12 cellular contexts compared by ENCODE assay signal in the genomic region with DNA sequence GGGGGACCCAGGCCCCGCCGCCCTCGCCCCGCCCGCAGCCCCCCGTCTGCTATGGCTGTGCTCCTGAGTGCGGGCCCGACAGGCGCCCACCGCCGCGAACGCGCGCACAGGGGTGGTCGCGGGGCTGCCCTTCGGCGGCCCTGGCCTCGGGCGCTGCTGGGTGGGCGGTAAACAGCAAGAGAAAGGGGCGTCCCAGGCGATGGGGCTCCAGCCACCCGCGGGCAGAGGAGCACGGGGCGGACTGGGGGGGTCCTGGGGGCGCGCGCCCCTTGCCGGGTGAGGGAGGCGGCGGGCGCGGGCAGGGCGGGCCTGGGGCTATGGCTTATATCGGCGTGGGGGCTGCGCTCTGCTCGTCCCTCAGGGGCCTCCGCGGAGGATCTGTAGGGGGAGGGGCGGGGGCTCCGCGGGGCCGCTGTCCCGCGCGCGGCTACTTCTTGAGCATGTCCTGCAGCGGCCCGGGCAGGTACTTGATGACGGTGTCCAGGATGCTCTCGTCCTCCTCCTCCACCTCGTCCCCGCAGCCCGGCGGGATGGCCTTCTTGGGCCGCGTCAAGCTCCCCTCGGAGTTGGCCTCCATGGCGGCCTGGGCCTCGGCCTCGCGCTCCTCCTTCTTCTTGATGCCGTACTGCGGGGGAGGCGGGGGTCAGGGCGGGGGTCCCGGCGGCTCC. TPM values are rescaled to one million over a fixed set of nuclear protein-coding genes. Genes with fewer than 3 reads are reported as not detected.
DNase-seq lines count a peak whose midpoint lies in the region; ATAC-seq and TF ChIP-seq lines count a peak whose summit lies in the region.
"Had no signal": no experiment of that assay in that cellular context is flagged by ENCODE, and none has a peak within 500 bp of the region (broad histone marks: within the 10 kb centered on the region; RNA-seq: fewer than 3 reads in every experiment).

No MANE protein-coding gene starts in this region.

- in situ Hi-C loops in G401 (cut with HindIII; ENCODE audit: low sequenced_read_pairs): no loop called here

- H3K4me1 ChIP-seq in colonic mucosa: peaks cover 28% of the 10 kb centered on the region
- H3K4me1 ChIP-seq in right lobe of liver: peaks cover 0 to 26% (median 12%) of the 10 kb centered on the region in 4 donors
- H3K4me1 ChIP-seq in spleen: peaks cover 10 to 76% (median 55%) of the 10 kb centered on the region in 6 donors
- H3K4me1 ChIP-seq: SJSA1 had no signal

- TF ChIP-seq CTCF in colonic mucosa (IDR thresholded peaks at IDR 0.05): no peak
- TF ChIP-seq CTCF in right lobe of liver (IDR thresholded peaks at IDR 0.05): no peak
- TF ChIP-seq CTCF in spleen (IDR thresholded peaks at IDR 0.05 in 8 of 11, conservative IDR thresholded peaks at IDR 0.05 in 3 of 11): no peak

- TF ChIP-seq POLR2A in right lobe of liver (IDR thresholded peaks at IDR 0.05) (no peak), spleen (IDR thresholded peaks at IDR 0.05) (no peak)

- H3K36me3 ChIP-seq in colonic mucosa: no peaks in the 10 kb centered on the region
- no peaks in the 10 kb centered on the region for H3K36me3 ChIP-seq in right lobe of liver
- no peaks in the 10 kb centered on the region for H3K36me3 ChIP-seq in spleen

- H3K27me3 ChIP-seq in colonic mucosa (peaks cover 26% of the 10 kb centered on the region), right lobe of liver (no peaks in the 10 kb centered on the region), spleen (replicated peaks in 1 of 7) (peaks cover 3 to 72% (median 31%) of the 10 kb centered on the region in 7 donors)
- H3K27me3 ChIP-seq: SJSA1 had no signal

- peak; percentile 37 for DNase-seq in G401 (ENCODE audit: low spot score)
- DNase-seq in colonic mucosa: peak; percentile 26
- DNase-seq in right lobe of liver: peak in 2 of 3 donors; percentile 27 to 52
- DNase-seq in spleen: no peak
- DNase-seq in NCI-H2107 (lab: John Stamatoyannopoulos, UW): no peak
- no peak for DNase-seq in nucleus accumbens (lab: John Stamatoyannopoulos, UW)
- DNase-seq: AML-193, KBM-7, NCI-H1694 treated with DMSO at 0.1 percent for 48 hours had no signal

- H3K4me3 ChIP-seq in colonic mucosa (peak overlapping the region; percentile 13), right lobe of liver (no peak overlapping the region), spleen (peak overlapping the region in 7 of 8 donors; percentile 33 to 68 (median 38))
- H3K4me3 ChIP-seq: SJSA1 had no signal

- H3K9ac ChIP-seq in colonic mucosa (ENCODE audit: low read depth in 2 of 2, low read length in 2 of 2): peak overlapping the region in 1 of 2 donors; percentile 12

- H3K9me3 ChIP-seq in colonic mucosa (no peaks in the 10 kb centered on the region), right lobe of liver (no peaks in the 10 kb centered on the region), spleen (no peaks in the 10 kb centered on the region)
- H3K9me3 ChIP-seq: SJSA1 had no signal

- ATAC-seq in right lobe of liver (no peak), GM21619 (IDR thresholded peaks at IDR 0.05; ENCODE audit: unreplicated experiment) (no peak), GM18519 (IDR thresholded peaks at IDR 0.05; ENCODE audit: low FRiP score, unreplicated experiment) (no peak)

- H3K27ac ChIP-seq in colonic mucosa (no peak overlapping the region), right lobe of liver (peak overlapping the region in 1 of 3 donors; percentile 13), spleen (peak overlapping the region in 7 of 8 donors; percentile 70 to 83 (median 79))
- H3K27ac ChIP-seq: SJSA1 had no signal

- intact Hi-C loops in colonic mucosa (cut with DNase I): no loop called here
- intact Hi-C loops in right lobe of liver (cut with DNase I): no loop called here
- intact Hi-C loops in spleen (cut with DNase I; ENCODE audit: low total_unique reads): no loop called here

- 15% methylated on average over 4 of the region's 72 CpGs for WGBS in right lobe of liver (ENCODE audit: insufficient coverage, low coverage, low lambda C conversion rate, missing lambda C conversion rate)
- 3 to 7% (median 4%) methylated on average over 18 to 72 of the region's 72 CpGs for WGBS in spleen, 5 donors

RNA-seq across cellular contexts. Expression of a gene that starts 39.7 kb away (rescaled TPM):
- 1.8 and 4.7 TPM in 2 replicates for total RNA-seq in G401 (2014; rRNA removed; shearing (Covaris generic))
- total RNA-seq in colonic mucosa: 10 to 100 TPM in 1 of 2 donors, 1 to 10 TPM in 1; 2.7 to 16.5 TPM
- 1 to 10 TPM in 5 of 6 experiments, under 1 TPM in 1; 0.86 to 3.7 (median 2.4) TPM for total RNA-seq in right lobe of liver
- total RNA-seq in spleen: 10 to 100 TPM in 4 of 7 donors, 1 to 10 TPM in 3; 1.3 to 20.7 (median 12.4) TPM
- 10 to 100 TPM in 2 of 3 donors, 1 to 10 TPM in 1; 5.1 to 12.3 (median 10.7) TPM for polyA plus RNA-seq in spleen
- total RNA-seq: SJSA1 had no signal

Comparison
In these comparisons a context has a peak if more than half of its experiments do, and no peak if none do; other contexts are left out.
1. DNase-seq: peak in G401 (single experiment), colonic mucosa (single experiment) and right lobe of liver (2 of 3); none in spleen (single experiment), NCI-H2107 (single experiment) and nucleus accumbens (0 of 56).
2. H3K4me3 ChIP-seq: peak in colonic mucosa (single experiment) and spleen (7 of 8); none in right lobe of liver (0 of 3).